Comparison of ENCODE assay signal across 9 cellular contexts in genomic region chr17:2090210-2090641, GRCh38. TPM values are rescaled to one million over a fixed set of nuclear protein-coding genes. Genes with fewer than 3 reads are reported as not detected.
DNase-seq lines count a peak whose midpoint lies in the region; ATAC-seq lines count a peak whose summit lies in the region.
"Had no signal": no experiment of that assay in that cellular context is flagged by ENCODE, and none has a peak within 500 bp of the region (broad histone marks: within the 10 kb centered on the region; RNA-seq: fewer than 3 reads in every experiment).

No MANE protein-coding gene starts in this region.

- no peaks in the 10 kb centered on the region for H3K9me3 Mint-ChIP-seq in T-helper 2 cell treated with Interferon-gamma antibody and Interleukin-4, amounts not matched to agents 5 μg/mL and 100 μg/mL, for 36 hours
- no peaks in the 10 kb centered on the region for H3K9me3 Mint-ChIP-seq in activated CD4-positive, alpha-beta memory T cell treated with anti-CD3 and anti-CD28 coated beads for 36 hours
- no peaks in the 10 kb centered on the region for H3K9me3 Mint-ChIP-seq in immature natural killer cell
- H3K9me3 Mint-ChIP-seq in stimulated activated naive B cell treated with anti-CD40 and anti-IgM and Interleukin-4, amounts not matched to agents 10 μg/mL and 1 μg/mL and 100 μg/mL, for 72 hours, result no peaks in the 10 kb centered on the region

- CTCF ChIA-PET in activated CD4-positive, alpha-beta memory T cell treated with anti-CD3 and anti-CD28 coated beads for 36 hours (lab: Charles Lee), result interaction anchor here (0.7 to 7.9 kb wide), 8 partner anchors 16 to 193 kb away, joined by 3 to 90 read pairs (median 6); partner anchors contain the start of gene HIC1

- peaks cover 22% of the 10 kb centered on the region for H3K36me3 Mint-ChIP-seq in T-helper 2 cell treated with Interferon-gamma antibody and Interleukin-4, amounts not matched to agents 5 μg/mL and 100 μg/mL, for 36 hours (ENCODE audit: low read depth)
- H3K36me3 Mint-ChIP-seq in activated CD4-positive, alpha-beta memory T cell treated with anti-CD3 and anti-CD28 coated beads for 36 hours, result peaks cover 12% of the 10 kb centered on the region
- H3K36me3 Mint-ChIP-seq in immature natural killer cell, result peaks cover 0 to 11% (median 5%) of the 10 kb centered on the region in 3 donors
- H3K36me3 Mint-ChIP-seq in stimulated activated naive B cell treated with anti-CD40 and anti-IgM and Interleukin-4, amounts not matched to agents 10 μg/mL and 1 μg/mL and 100 μg/mL, for 72 hours, result peaks cover 25 to 39% of the 10 kb centered on the region in 2 donors

- H3K27ac Mint-ChIP-seq in T-helper 2 cell treated with Interferon-gamma antibody and Interleukin-4, amounts not matched to agents 5 μg/mL and 100 μg/mL, for 36 hours, result peak overlapping the region; percentile 93
- peak overlapping the region; percentile 90 for H3K27ac Mint-ChIP-seq in activated CD4-positive, alpha-beta memory T cell treated with anti-CD3 and anti-CD28 coated beads for 36 hours
- peak overlapping the region; percentile 92 to 99 (median 98) for H3K27ac Mint-ChIP-seq in immature natural killer cell
- peak overlapping the region; percentile 95 for H3K27ac Mint-ChIP-seq in stimulated activated naive B cell treated with anti-CD40 and anti-IgM and Interleukin-4, amounts not matched to agents 10 μg/mL and 1 μg/mL and 100 μg/mL, for 72 hours

- POLR2A ChIA-PET in activated CD4-positive, alpha-beta memory T cell treated with anti-CD3 and anti-CD28 coated beads for 36 hours (lab: Charles Lee), result interaction anchor here (0.6 to 6.2 kb wide), 13 partner anchors 9 to 213 kb away, joined by 3 to 82 read pairs (median 3); partner anchors contain the start of genes HIC1, SMG6 and SRR

- H3K27me3 Mint-ChIP-seq in T-helper 2 cell treated with Interferon-gamma antibody and Interleukin-4, amounts not matched to agents 5 μg/mL and 100 μg/mL, for 36 hours (ENCODE audit: low read depth), result no peaks in the 10 kb centered on the region
- no peaks in the 10 kb centered on the region for H3K27me3 Mint-ChIP-seq in activated CD4-positive, alpha-beta memory T cell treated with anti-CD3 and anti-CD28 coated beads for 36 hours
- peaks cover 0 to 6% (median 0%) of the 10 kb centered on the region in 3 donors for H3K27me3 Mint-ChIP-seq in immature natural killer cell (ENCODE audit: low read depth in 3 of 3)
- no peaks in the 10 kb centered on the region for H3K27me3 Mint-ChIP-seq in stimulated activated naive B cell treated with anti-CD40 and anti-IgM and Interleukin-4, amounts not matched to agents 10 μg/mL and 1 μg/mL and 100 μg/mL, for 72 hours

- peaks cover 69% of the 10 kb centered on the region for H3K4me1 Mint-ChIP-seq in T-helper 2 cell treated with Interferon-gamma antibody and Interleukin-4, amounts not matched to agents 5 μg/mL and 100 μg/mL, for 36 hours (ENCODE audit: low read depth)
- peaks cover 65% of the 10 kb centered on the region for H3K4me1 Mint-ChIP-seq in activated CD4-positive, alpha-beta memory T cell treated with anti-CD3 and anti-CD28 coated beads for 36 hours (ENCODE audit: low read depth)
- H3K4me1 Mint-ChIP-seq in immature natural killer cell, result peaks cover 49 to 51% of the 10 kb centered on the region in 2 donors
- H3K4me1 Mint-ChIP-seq in stimulated activated naive B cell treated with anti-CD40 and anti-IgM and Interleukin-4, amounts not matched to agents 10 μg/mL and 1 μg/mL and 100 μg/mL, for 72 hours, result peaks cover 51 to 74% of the 10 kb centered on the region in 2 donors

- peak overlapping the region; percentile 88 for H3K4me3 Mint-ChIP-seq in T-helper 2 cell treated with Interferon-gamma antibody and Interleukin-4, amounts not matched to agents 5 μg/mL and 100 μg/mL, for 36 hours
- peak overlapping the region; percentile 83 for H3K4me3 Mint-ChIP-seq in activated CD4-positive, alpha-beta memory T cell treated with anti-CD3 and anti-CD28 coated beads for 36 hours
- peak overlapping the region; percentile 92 to 99 (median 98) for H3K4me3 Mint-ChIP-seq in immature natural killer cell
- H3K4me3 Mint-ChIP-seq in stimulated activated naive B cell treated with anti-CD40 and anti-IgM and Interleukin-4, amounts not matched to agents 10 μg/mL and 1 μg/mL and 100 μg/mL, for 72 hours, result peak overlapping the region; percentile 80 to 87

- intact Hi-C loops in activated CD4-positive, alpha-beta memory T cell treated with anti-CD3 and anti-CD28 coated beads for 36 hours (cut with micrococcal nuclease), result no loop called here

- DNase-seq in T-helper 2 cell treated with Interferon-gamma antibody and Interleukin-4, amounts not matched to agents 5 μg/mL and 100 μg/mL, for 36 hours (ENCODE audit: low spot score), result no peak
- DNase-seq in T-helper 2 cell, result no peak
- peak; percentile 48 for DNase-seq in activated CD4-positive, alpha-beta memory T cell treated with anti-CD3 and anti-CD28 coated beads for 36 hours
- no peak for DNase-seq in immature natural killer cell
- no peak for DNase-seq in stimulated activated naive B cell treated with anti-CD40 and anti-IgM and Interleukin-4, amounts not matched to agents 10 μg/mL and 1 μg/mL and 100 μg/mL, for 72 hours
- DNase-seq in DMS53 (lab: John Stamatoyannopoulos, UW), result no peak
- no peak for DNase-seq in stimulated activated CD8-positive, alpha-beta memory T cell treated with anti-CD3 and anti-CD28 coated beads, Interleukin-4, amount 100 ng/mL, for 48 hours
- DNase-seq: NCI-H2171 had no signal

- ATAC-seq in stimulated activated naive B cell treated with anti-CD40 and anti-IgM and Interleukin-4, amounts not matched to agents 10 μg/mL and 1 μg/mL and 100 μg/mL, for 72 hours (replicated peaks), result peak; percentile 8 to 26
- no peak for ATAC-seq in GM18868 (IDR thresholded peaks at IDR 0.05; ENCODE audit: unreplicated experiment)

RNA-seq across cellular contexts. Expression of gene HIC1, which starts 35.3 kb away (rescaled TPM):
- 10 to 100 TPM; 13.1 to 13.2 TPM for total RNA-seq in activated CD4-positive, alpha-beta memory T cell treated with anti-CD3 and anti-CD28 coated beads for 36 hours
- polyA plus RNA-seq in immature natural killer cell, result 1 to 10 TPM in 2 of 3 donors, under 1 TPM in 1; 0.90 to 5.9 (median 1.2) TPM

RNA-seq across cellular contexts. Expression of gene OVCA2, which starts 48.4 kb away (rescaled TPM):
- 10 to 100 TPM; 31.7 to 34.8 TPM for total RNA-seq in activated CD4-positive, alpha-beta memory T cell treated with anti-CD3 and anti-CD28 coated beads for 36 hours
- polyA plus RNA-seq in immature natural killer cell, result 100 to 1,000 TPM in 2 of 3 donors, 10 to 100 TPM in 1; 90.6 to 107 (median 104) TPM
